ENCODE assay signal across 8 cellular contexts in the genomic region with DNA sequence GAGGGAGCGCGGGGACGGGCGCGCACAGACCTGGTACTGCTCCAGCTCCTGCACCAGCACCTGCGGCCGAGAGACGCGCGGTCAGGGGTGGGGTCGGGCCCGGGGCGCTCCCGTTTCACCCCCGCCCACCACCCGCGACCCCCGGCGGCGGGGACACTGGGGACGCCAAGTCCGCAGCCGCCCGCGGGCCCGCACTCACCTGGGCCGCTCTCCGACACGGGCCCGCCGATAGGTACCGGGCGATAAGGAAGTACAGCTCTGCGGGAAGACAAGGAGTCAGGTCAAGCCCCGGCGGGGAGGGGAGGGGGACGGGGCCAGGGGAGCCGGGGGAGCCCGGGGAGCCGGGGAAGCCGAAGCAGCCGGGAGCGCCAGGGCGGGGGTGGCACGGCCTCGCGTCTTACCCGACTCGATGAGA. TPM values are rescaled to one million over a fixed set of nuclear protein-coding genes. Genes with fewer than 3 reads are reported as not detected.
DNase-seq lines count a peak whose midpoint lies in the region; ATAC-seq and TF ChIP-seq lines count a peak whose summit lies in the region.

No MANE protein-coding gene starts in this region.

- no CpG with 5 or more reads among the region's 49 CpGs for WGBS in esophagus muscularis mucosa

- peak; percentile 1 for DNase-seq in activated CD4-positive, CD25-positive, alpha-beta regulatory T cell treated with anti-CD3 and anti-CD28 coated beads, Interleukin-2, amount 50 U/mL, for 16 hours (ENCODE audit: low read depth, low spot score)
- no peak for DNase-seq in esophagus muscularis mucosa (ENCODE audit: extremely low spot score)
- DNase-seq in cerebellum (ENCODE audit: low spot score), result no peak
- no peak for DNase-seq in HuH-7.5 (ENCODE audit: low spot score)

- ATAC-seq in GM18505 (IDR thresholded peaks at IDR 0.05; ENCODE audit: unreplicated experiment), result peak; percentile 6
- ATAC-seq in HG03354 (IDR thresholded peaks at IDR 0.05; ENCODE audit: poor library complexity, severe bottlenecking, unreplicated experiment), result peak; percentile 3

- peak overlapping the region; percentile 74 for H3K4me3 ChIP-seq in ACC112 (ENCODE audit: low read depth, low read length)
- peak overlapping the region; percentile 83 to 96 (median 89) for H3K4me3 ChIP-seq in esophagus muscularis mucosa
- peak overlapping the region; percentile 62 for H3K4me3 ChIP-seq in neuron (ENCODE audit: low read length)

- H3K9me3 ChIP-seq in esophagus muscularis mucosa (no peaks in the 10 kb centered on the region), neuron (ENCODE audit: low read length) (no peaks in the 10 kb centered on the region)

- no peaks in the 10 kb centered on the region for H3K27me3 ChIP-seq in ACC112 (ENCODE audit: insufficient read depth, low read length)
- H3K27me3 ChIP-seq in esophagus muscularis mucosa, result no peaks in the 10 kb centered on the region
- no peaks in the 10 kb centered on the region for H3K27me3 ChIP-seq in neuron (ENCODE audit: insufficient read depth, low read length)

- H3K36me3 ChIP-seq in ACC112 (ENCODE audit: insufficient read depth, low read length), result peaks cover 5% of the 10 kb centered on the region
- peaks cover 0 to 33% (median 22%) of the 10 kb centered on the region in 4 donors for H3K36me3 ChIP-seq in esophagus muscularis mucosa
- peaks cover 27% of the 10 kb centered on the region for H3K36me3 ChIP-seq in neuron (ENCODE audit: insufficient read depth, low read length)

- peaks cover 6% of the 10 kb centered on the region for H3K4me1 ChIP-seq in ACC112 (ENCODE audit: control insufficient read depth, insufficient read depth, low read length, unreplicated experiment)
- H3K4me1 ChIP-seq in esophagus muscularis mucosa, result peaks cover 23 to 68% (median 55%) of the 10 kb centered on the region in 4 donors
- peaks cover 15% of the 10 kb centered on the region for H3K4me1 ChIP-seq in neuron (ENCODE audit: insufficient read depth, low read length)

- H2AFZ ChIP-seq in ACC112 (ENCODE audit: low read length, unreplicated experiment), result no peak overlapping the region
- peak overlapping the region; percentile 80 for H2AFZ ChIP-seq in neuron (ENCODE audit: low read depth, low read length)

- H3K27ac ChIP-seq in ACC112 (ENCODE audit: low read depth, low read length), result peak overlapping the region; percentile 92
- H3K27ac ChIP-seq in esophagus muscularis mucosa (replicated peaks in 1 of 4), result peak overlapping the region; percentile 96 to 99 (median 98)

- intact Hi-C loops in esophagus muscularis mucosa (cut with DNase I), result loop anchor here (1.0 to 2.0 kb wide), 2 partner anchors 35 to 76 kb away; no protein-coding TSS in a partner anchor

- TF ChIP-seq EP300 in esophagus muscularis mucosa (IDR thresholded peaks at IDR 0.05), result no peak

- TF ChIP-seq POLR2A in GM18505 (IDR thresholded peaks at IDR 0.05; ENCODE audit: borderline replicate concordance, extremely low read depth, insufficient read depth, insufficient read length), result no peak
- no peak for TF ChIP-seq POLR2A in esophagus muscularis mucosa (IDR thresholded peaks at IDR 0.05; ENCODE audit: low read depth)

- peaks cover 25% of the 10 kb centered on the region for H3K79me2 ChIP-seq in ACC112 (ENCODE audit: control insufficient read depth, insufficient read depth, low read length, unreplicated experiment)

- TF ChIP-seq CTCF in esophagus muscularis mucosa (IDR thresholded peaks at IDR 0.05), result no peak

RNA-seq across cellular contexts. Expression of a gene that starts 0.4 kb away (rescaled TPM):
- total RNA-seq in esophagus muscularis mucosa (100 to 1,000 TPM in 1 of 4 donors, 10 to 100 TPM in 3; 55.0 to 104 (median 67.9) TPM), cerebellum (187 TPM)

RNA-seq across cellular contexts. Expression of a gene that starts 35.8 kb away (rescaled TPM):
- 10 to 100 TPM; 69.1 to 77.4 (median 72.1) TPM for total RNA-seq in esophagus muscularis mucosa
- total RNA-seq in cerebellum, result 153 TPM
